In the genomic region with DNA sequence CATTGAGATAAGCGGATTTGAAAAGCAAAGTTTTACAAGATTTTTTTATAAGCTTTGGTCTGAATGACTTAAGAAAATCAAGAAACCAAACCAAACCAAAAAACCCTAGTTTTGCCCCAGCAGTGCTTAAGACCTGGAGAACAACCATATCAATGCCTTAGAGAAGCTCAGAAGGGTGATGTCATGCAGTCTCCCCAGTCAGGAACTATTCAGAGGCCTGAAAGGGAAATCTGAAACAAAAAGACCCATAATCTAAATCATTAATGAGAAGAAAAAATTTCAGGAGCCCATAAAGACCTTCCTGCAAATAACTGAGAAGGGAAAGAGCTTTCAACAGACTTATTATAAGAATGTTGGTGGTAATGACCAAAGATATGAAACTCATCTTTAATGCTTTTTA, we compare ENCODE assay signal across 8 cellular contexts.
"Had no signal": no experiment of that assay in that cellular context is flagged by ENCODE, and none has a peak within 500 bp of the region (broad histone marks: within the 10 kb centered on the region; RNA-seq: fewer than 3 reads in every experiment).

No MANE protein-coding gene starts in this region.

- ATAC-seq: GM12878 had no signal

- DNase-seq: GDM1, GF-D8 had no signal

- H3K4me3 ChIP-seq: GM12878 had no signal

- FAIRE-seq: G401.6, GM12878, GM12891, GM12892, GM18507, GM19239 had no signal
